16 cellular contexts compared by ENCODE assay signal in the genomic region with DNA sequence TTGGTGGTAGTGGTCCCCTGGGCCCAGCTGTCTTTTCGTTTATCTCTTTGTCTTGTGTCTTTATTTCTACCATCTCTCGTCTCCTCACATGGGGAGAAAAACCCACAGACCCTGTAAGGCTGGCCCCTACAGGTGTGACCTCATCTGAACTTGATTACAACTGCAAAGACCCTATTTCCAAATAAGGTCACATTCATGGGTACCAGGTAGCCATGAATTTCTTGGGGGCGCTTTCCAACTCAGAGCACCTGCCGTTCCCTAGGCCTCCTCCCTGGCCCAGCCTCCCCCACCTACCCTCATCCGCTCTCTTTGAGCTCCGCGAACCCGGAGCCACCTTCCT. TPM values are rescaled to one million over a fixed set of nuclear protein-coding genes. Genes with fewer than 3 reads are reported as not detected.
DNase-seq lines count a peak whose midpoint lies in the region; ATAC-seq, FAIRE-seq and TF ChIP-seq lines count a peak whose summit lies in the region.
"Had no signal": no experiment of that assay in that cellular context is flagged by ENCODE, and none has a peak within 500 bp of the region (broad histone marks: within the 10 kb centered on the region; RNA-seq: fewer than 3 reads in every experiment).

No MANE protein-coding gene starts in this region.

- in situ Hi-C loops in KBM-7 (cut with MboI; ENCODE audit: low pct_unique_long_range_greater_than_20kb, low sequenced_read_pairs), result no loop called here

- no peaks in the 10 kb centered on the region for H3K79me2 ChIP-seq in KMS-11 (ENCODE audit: insufficient read depth, low read depth)

- peaks cover 27% of the 10 kb centered on the region for H3K4me1 Mint-ChIP-seq in activated CD8-positive, alpha-beta memory T cell treated with anti-CD3 and anti-CD28 coated beads, Interleukin-2, amount 10 ng/mL, durations not matched to agents 7 days and 5 days
- peaks cover 14% of the 10 kb centered on the region for H3K4me1 Mint-ChIP-seq in activated naive CD8-positive, alpha-beta T cell (ENCODE audit: low read depth)
- H3K4me1 Mint-ChIP-seq in stimulated activated effector memory CD8-positive, alpha-beta T cell treated with anti-CD3 and anti-CD28 coated beads, Interleukin-12 subunit alpha, Interleukin-12 subunit beta, amount 100 ng/mL, for 72 hours, result peaks cover 24% of the 10 kb centered on the region

- no peak overlapping the region for H3K27ac ChIP-seq in KMS-11
- peak overlapping the region in 1 of 4 donors; percentile 62 for H3K27ac ChIP-seq in pancreas
- H3K27ac ChIP-seq: coronary artery had no signal

- H3K36me3 Mint-ChIP-seq in activated CD8-positive, alpha-beta memory T cell treated with anti-CD3 and anti-CD28 coated beads, Interleukin-2, amount 10 ng/mL, durations not matched to agents 7 days and 5 days, result no peaks in the 10 kb centered on the region
- H3K36me3 Mint-ChIP-seq in activated naive CD8-positive, alpha-beta T cell, result no peaks in the 10 kb centered on the region
- no peaks in the 10 kb centered on the region for H3K36me3 Mint-ChIP-seq in stimulated activated effector memory CD8-positive, alpha-beta T cell treated with anti-CD3 and anti-CD28 coated beads, Interleukin-12 subunit alpha, Interleukin-12 subunit beta, amount 100 ng/mL, for 72 hours

- no peak overlapping the region for H2AFZ ChIP-seq in KMS-11 (ENCODE audit: low read depth)

- no peak overlapping the region for H3K9ac ChIP-seq in KMS-11

- FAIRE-seq in pancreas (lab: Jason Lieb, UNC), result no peak

- TF ChIP-seq CTCF in KMS-11 (conservative IDR thresholded peaks at IDR 0.05; ENCODE audit: low read depth, low read length), result no peak
- TF ChIP-seq CTCF in pancreas (IDR thresholded peaks at IDR 0.05), result no peak

- H3K27me3 Mint-ChIP-seq in activated CD8-positive, alpha-beta memory T cell treated with anti-CD3 and anti-CD28 coated beads, Interleukin-2, amount 10 ng/mL, durations not matched to agents 7 days and 5 days, result peaks cover 3% of the 10 kb centered on the region
- H3K27me3 Mint-ChIP-seq in activated naive CD8-positive, alpha-beta T cell, result no peaks in the 10 kb centered on the region

- peak; percentile 25 for ATAC-seq in activated CD8-positive, alpha-beta memory T cell treated with anti-CD3 and anti-CD28 coated beads, Interleukin-2, amount 10 ng/mL, durations not matched to agents 7 days and 5 days
- ATAC-seq in stimulated activated effector memory CD8-positive, alpha-beta T cell treated with anti-CD3 and anti-CD28 coated beads, Interleukin-12 subunit alpha, Interleukin-12 subunit beta, amount 100 ng/mL, for 72 hours, result no peak
- no peak for ATAC-seq in pancreas

- H3K4me3 Mint-ChIP-seq in activated CD8-positive, alpha-beta memory T cell treated with anti-CD3 and anti-CD28 coated beads, Interleukin-2, amount 10 ng/mL, durations not matched to agents 7 days and 5 days, result peak overlapping the region; percentile 79
- peak overlapping the region; percentile 87 for H3K4me3 Mint-ChIP-seq in activated naive CD8-positive, alpha-beta T cell
- H3K4me3 Mint-ChIP-seq in stimulated activated effector memory CD8-positive, alpha-beta T cell treated with anti-CD3 and anti-CD28 coated beads, Interleukin-12 subunit alpha, Interleukin-12 subunit beta, amount 100 ng/mL, for 72 hours, result peak overlapping the region; percentile 67

- peak overlapping the region; percentile 94 for H3K27ac Mint-ChIP-seq in activated CD8-positive, alpha-beta memory T cell treated with anti-CD3 and anti-CD28 coated beads, Interleukin-2, amount 10 ng/mL, durations not matched to agents 7 days and 5 days
- peak overlapping the region; percentile 89 for H3K27ac Mint-ChIP-seq in activated naive CD8-positive, alpha-beta T cell
- H3K27ac Mint-ChIP-seq in stimulated activated effector memory CD8-positive, alpha-beta T cell treated with anti-CD3 and anti-CD28 coated beads, Interleukin-12 subunit alpha, Interleukin-12 subunit beta, amount 100 ng/mL, for 72 hours, result peak overlapping the region; percentile 81

- H4K20me1 ChIP-seq in KMS-11 (ENCODE audit: insufficient read depth), result no peaks in the 10 kb centered on the region

- intact Hi-C loops in pancreas (cut with DNase I), result no loop called here

- 82 to 93% methylated on average over 6 to 8 of the region's 8 CpGs for WGBS in pancreas, 2 donors

- no peaks in the 10 kb centered on the region for H3K9me3 ChIP-seq in pancreas
- H3K9me3 ChIP-seq: HAP-1, MG63, upper lobe of left lung had no signal

- peaks cover 38% of the 10 kb centered on the region for H3K4me1 ChIP-seq in KMS-11 (ENCODE audit: low read depth, poor library complexity, severe bottlenecking)
- H3K4me1 ChIP-seq in pancreas, result no peaks in the 10 kb centered on the region
- H3K4me1 ChIP-seq: HAP-1 had no signal

- H3K36me3 ChIP-seq in KMS-11 (ENCODE audit: insufficient read depth) (no peaks in the 10 kb centered on the region), pancreas (no peaks in the 10 kb centered on the region)
- H3K36me3 ChIP-seq: HAP-1, MG63, upper lobe of left lung had no signal

- H3K27me3 ChIP-seq in KMS-11 (ENCODE audit: insufficient read depth, low read depth), result peaks cover 73% of the 10 kb centered on the region
- no peaks in the 10 kb centered on the region for H3K27me3 ChIP-seq in pancreas
- H3K27me3 ChIP-seq: MG63, upper lobe of left lung had no signal

- H3K4me2 ChIP-seq in KMS-11, result peak overlapping the region; percentile 72
- H3K4me2 ChIP-seq: smooth muscle cell had no signal

- CTCF ChIA-PET in activated CD8-positive, alpha-beta memory T cell treated with anti-CD3 and anti-CD28 coated beads, Interleukin-2, amount 10 ng/mL, durations not matched to agents 7 days and 5 days (lab: Charles Lee), result interaction anchor here (1.1 to 3.0 kb wide), 4 partner anchors 10 to 18 kb away, joined by 3 to 13 read pairs (median 5); no protein-coding TSS in a partner anchor

- DNase-seq in activated CD8-positive, alpha-beta memory T cell treated with anti-CD3 and anti-CD28 coated beads, Interleukin-2, amount 10 ng/mL, durations not matched to agents 7 days and 5 days, result no peak
- no peak for DNase-seq in activated CD8-positive, alpha-beta memory T cell treated with anti-CD3 and anti-CD28 coated beads, Interleukin-2, amount 50 U/mL, for 48 hours
- no peak for DNase-seq in stimulated activated effector memory CD8-positive, alpha-beta T cell treated with anti-CD3 and anti-CD28 coated beads, Interleukin-12 subunit alpha, Interleukin-12 subunit beta, amount 100 ng/mL, for 72 hours (ENCODE audit: low spot score in 2 of 2)
- no peak for DNase-seq in KBM-7
- DNase-seq in NOMO-1 treated with DMSO at 0.1 percent for 48 hours (lab: John Stamatoyannopoulos, UW; ENCODE audit: unreplicated experiment), result no peak
- DNase-seq in pancreas, result no peak
- DNase-seq: NK-92 treated with Interleukin-12 subunit alpha and Interleukin-12 subunit beta, amount 100 ng/mL, for 24 hours; occipital lobe had no signal

- H3K4me3 ChIP-seq in KMS-11 (IDR thresholded peaks at IDR 0.05; ENCODE audit: insufficient read depth, low read depth, low read length) (no peak overlapping the region), pancreas (no peak overlapping the region)
- H3K4me3 ChIP-seq: HAP-1, lung, MG63, smooth muscle cell had no signal

- H3K9me3 Mint-ChIP-seq in activated CD8-positive, alpha-beta memory T cell treated with anti-CD3 and anti-CD28 coated beads, Interleukin-2, amount 10 ng/mL, durations not matched to agents 7 days and 5 days (ENCODE audit: low read depth), result no peaks in the 10 kb centered on the region
- H3K9me3 Mint-ChIP-seq in activated naive CD8-positive, alpha-beta T cell (ENCODE audit: low read depth), result no peaks in the 10 kb centered on the region
- no peaks in the 10 kb centered on the region for H3K9me3 Mint-ChIP-seq in stimulated activated effector memory CD8-positive, alpha-beta T cell treated with anti-CD3 and anti-CD28 coated beads, Interleukin-12 subunit alpha, Interleukin-12 subunit beta, amount 100 ng/mL, for 72 hours

RNA-seq across cellular contexts. Expression of a gene that starts 14.0 kb away (rescaled TPM):
- 100 to 1,000 TPM in 1 of 2 experiments, 10 to 100 TPM in 1; 88.2 to 102 TPM for total RNA-seq in activated CD8-positive, alpha-beta memory T cell treated with anti-CD3 and anti-CD28 coated beads, Interleukin-2, amount 10 ng/mL, durations not matched to agents 7 days and 5 days
- total RNA-seq in pancreas, result 10 to 100 TPM; 12.4 to 21.5 (median 17.5) TPM
- polyA plus RNA-seq in pancreas, result 10 to 100 TPM in 1 of 2 donors, 1 to 10 TPM in 1; 7.4 to 20.8 TPM

RNA-seq across cellular contexts. Expression of a gene that starts 20.1 kb away (rescaled TPM):
- 1 to 10 TPM; 1.4 to 3.5 TPM for total RNA-seq in activated CD8-positive, alpha-beta memory T cell treated with anti-CD3 and anti-CD28 coated beads, Interleukin-2, amount 10 ng/mL, durations not matched to agents 7 days and 5 days
- total RNA-seq in pancreas, result 1 to 10 TPM in 1 of 6 donors, under 1 TPM in 5; 0.23 to 2.0 (median 0.69) TPM
- polyA plus RNA-seq in pancreas, result 1 to 10 TPM in 1 of 2 donors, under 1 TPM in 1; 0.76 to 3.6 TPM
